ENCODE assay signal across 25 cellular contexts in genomic region chr2:35501076-35501475, GRCh38.
"Had no signal": no experiment of that assay in that cellular context is flagged by ENCODE, and none has a peak within 500 bp of the region (broad histone marks: within the 10 kb centered on the region; RNA-seq: fewer than 3 reads in every experiment).

No MANE protein-coding gene starts in this region.

- H3K27ac ChIP-seq: body of pancreas, coronary artery, neutrophil, ovary, prostate gland, upper lobe of left lung had no signal

- H3K9me3 ChIP-seq: body of pancreas, neutrophil, ovary, prostate gland, upper lobe of left lung had no signal

- H3K27me3 ChIP-seq: body of pancreas, neutrophil, ovary, upper lobe of left lung had no signal

- ATAC-seq: activated naive CD8-positive, alpha-beta T cell treated with anti-CD3 and anti-CD28 coated beads, Interleukin-2, amount 50 U/mL, for 24 hours; body of pancreas; left colon; right cardiac atrium; stimulated activated naive CD8-positive, alpha-beta T cell treated with anti-CD3 and anti-CD28 coated beads, Interleukin-15, Interleukin-2, amounts not matched to agents 100 U/mL and 50 U/mL, for 24 hours; T-helper 17 cell had no signal

- H3K4me3 ChIP-seq: body of pancreas, coronary artery, ovary, prostate gland, upper lobe of left lung had no signal

- FAIRE-seq: islet of Langerhans had no signal

- DNase-seq: activated CD4-positive, alpha-beta memory T cell treated with anti-CD3 and anti-CD28 coated beads, Interleukin-2, amount 10 ng/mL, durations not matched to agents 7 days and 5 days; activated CD4-positive, alpha-beta T cell treated with anti-CD3 and anti-CD28 coated beads for 4 hours; activated CD4-positive, CD25-positive, alpha-beta regulatory T cell; activated effector memory CD4-positive, alpha-beta T cell treated with anti-CD3 and anti-CD28 coated beads, Interleukin-2, amount 50 U/mL, for 16 hours; activated naive CD4-positive, alpha-beta T cell treated with anti-CD3 and anti-CD28 coated beads, Interleukin-2, amount 50 U/mL, for 16 hours; activated naive CD8-positive, alpha-beta T cell treated with anti-CD3 and anti-CD28 coated beads, Interleukin-2, amount 50 U/mL, for 24 hours; body of pancreas; erythroblast; foreskin melanocyte; glutamatergic neuron; hippocampal formation; left colon; mesenchymal stem cell; ovary; right cardiac atrium; stimulated activated CD4-positive, alpha-beta T cell treated with anti-CD3 and anti-CD28 coated beads, Interleukin-12 subunit alpha, Interleukin-12 subunit beta, amount 100 ng/mL, for 4 hours; stimulated activated CD4-positive, alpha-beta T cell treated with anti-CD3 and anti-CD28 coated beads, Interleukin-4, amount 100 ng/mL, for 4 hours; stimulated activated naive CD8-positive, alpha-beta T cell treated with anti-CD3 and anti-CD28 coated beads, Interleukin-15, Interleukin-2, amounts not matched to agents 100 U/mL and 50 U/mL, for 24 hours; SW 1271; T-helper 17 cell; upper lobe of left lung had no signal

- H3K36me3 ChIP-seq: neutrophil, ovary, prostate gland, upper lobe of left lung had no signal

- H3K4me1 ChIP-seq: body of pancreas, prostate gland, upper lobe of left lung had no signal
